ENCODE assay signal across 2 cellular contexts in genomic region chr5:91341159-91341558, GRCh38.
TF ChIP-seq lines count a peak whose summit lies in the region.

No MANE protein-coding gene starts in this region.

TF ChIP-seq in GM23338, 12 proteins besides CTCF, POLR2A, EP300 and RAD21:
- no peak for TF ChIP-seq NANOG (IDR thresholded peaks at IDR 0.05; ENCODE audit: borderline replicate concordance)
- TF ChIP-seq POLR2AphosphoS5 (IDR thresholded peaks at IDR 0.05; ENCODE audit: low read depth), result no peak
- no peak for TF ChIP-seq ZNF331 (CRISPR knock-in tag; IDR thresholded peaks at IDR 0.05; ENCODE audit: low read depth)
- no peak for TF ChIP-seq ZNF462 (CRISPR knock-in tag; IDR thresholded peaks at IDR 0.05)
- TF ChIP-seq CREB1 (CRISPR knock-in tag; IDR thresholded peaks at IDR 0.05; ENCODE audit: low read depth), result no peak
- no peak for TF ChIP-seq EZH2 (IDR thresholded peaks at IDR 0.05; ENCODE audit: low read depth, unreplicated experiment)
- TF ChIP-seq JUNB (IDR thresholded peaks at IDR 0.05; ENCODE audit: unreplicated experiment), result no peak
- TF ChIP-seq, protein P1, sequence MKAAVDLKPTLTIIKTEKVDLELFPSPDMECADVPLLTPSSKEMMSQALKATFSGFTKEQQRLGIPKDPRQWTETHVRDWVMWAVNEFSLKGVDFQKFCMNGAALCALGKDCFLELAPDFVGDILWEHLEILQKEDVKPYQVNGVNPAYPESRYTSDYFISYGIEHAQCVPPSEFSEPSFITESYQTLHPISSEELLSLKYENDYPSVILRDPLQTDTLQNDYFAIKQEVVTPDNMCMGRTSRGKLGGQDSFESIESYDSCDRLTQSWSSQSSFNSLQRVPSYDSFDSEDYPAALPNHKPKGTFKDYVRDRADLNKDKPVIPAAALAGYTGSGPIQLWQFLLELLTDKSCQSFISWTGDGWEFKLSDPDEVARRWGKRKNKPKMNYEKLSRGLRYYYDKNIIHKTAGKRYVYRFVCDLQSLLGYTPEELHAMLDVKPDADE (IDR thresholded peaks at IDR 0.05), result no peak
- TF ChIP-seq ZNF114 (CRISPR knock-in tag; IDR thresholded peaks at IDR 0.05), result no peak
- TF ChIP-seq, protein P2, sequence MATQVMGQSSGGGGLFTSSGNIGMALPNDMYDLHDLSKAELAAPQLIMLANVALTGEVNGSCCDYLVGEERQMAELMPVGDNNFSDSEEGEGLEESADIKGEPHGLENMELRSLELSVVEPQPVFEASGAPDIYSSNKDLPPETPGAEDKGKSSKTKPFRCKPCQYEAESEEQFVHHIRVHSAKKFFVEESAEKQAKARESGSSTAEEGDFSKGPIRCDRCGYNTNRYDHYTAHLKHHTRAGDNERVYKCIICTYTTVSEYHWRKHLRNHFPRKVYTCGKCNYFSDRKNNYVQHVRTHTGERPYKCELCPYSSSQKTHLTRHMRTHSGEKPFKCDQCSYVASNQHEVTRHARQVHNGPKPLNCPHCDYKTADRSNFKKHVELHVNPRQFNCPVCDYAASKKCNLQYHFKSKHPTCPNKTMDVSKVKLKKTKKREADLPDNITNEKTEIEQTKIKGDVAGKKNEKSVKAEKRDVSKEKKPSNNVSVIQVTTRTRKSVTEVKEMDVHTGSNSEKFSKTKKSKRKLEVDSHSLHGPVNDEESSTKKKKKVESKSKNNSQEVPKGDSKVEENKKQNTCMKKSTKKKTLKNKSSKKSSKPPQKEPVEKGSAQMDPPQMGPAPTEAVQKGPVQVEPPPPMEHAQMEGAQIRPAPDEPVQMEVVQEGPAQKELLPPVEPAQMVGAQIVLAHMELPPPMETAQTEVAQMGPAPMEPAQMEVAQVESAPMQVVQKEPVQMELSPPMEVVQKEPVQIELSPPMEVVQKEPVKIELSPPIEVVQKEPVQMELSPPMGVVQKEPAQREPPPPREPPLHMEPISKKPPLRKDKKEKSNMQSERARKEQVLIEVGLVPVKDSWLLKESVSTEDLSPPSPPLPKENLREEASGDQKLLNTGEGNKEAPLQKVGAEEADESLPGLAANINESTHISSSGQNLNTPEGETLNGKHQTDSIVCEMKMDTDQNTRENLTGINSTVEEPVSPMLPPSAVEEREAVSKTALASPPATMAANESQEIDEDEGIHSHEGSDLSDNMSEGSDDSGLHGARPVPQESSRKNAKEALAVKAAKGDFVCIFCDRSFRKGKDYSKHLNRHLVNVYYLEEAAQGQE (IDR thresholded peaks at IDR 0.05; ENCODE audit: unreplicated experiment), result no peak
- no peak for TF ChIP-seq EZH2phosphoT487 (IDR thresholded peaks at IDR 0.05; ENCODE audit: unreplicated experiment)

TF ChIP-seq in H1, 55 proteins besides CTCF, POLR2A, EP300 and RAD21:
- TF ChIP-seq KDM5A (IDR thresholded peaks at IDR 0.05; ENCODE audit: low read length) (no peak), BCL11A (IDR thresholded peaks at IDR 0.05; ENCODE audit: low read depth in 2 of 2, low read length in 2 of 2) (no peak), TAF1 (IDR thresholded peaks at IDR 0.05; ENCODE audit: low read depth, low read length) (no peak), ZNF274 (IDR thresholded peaks at IDR 0.05; ENCODE audit: borderline replicate concordance, extremely low read depth, low read length) (no peak)
